Comparison of ENCODE assay signal across 1 cellular context in the genomic region with DNA sequence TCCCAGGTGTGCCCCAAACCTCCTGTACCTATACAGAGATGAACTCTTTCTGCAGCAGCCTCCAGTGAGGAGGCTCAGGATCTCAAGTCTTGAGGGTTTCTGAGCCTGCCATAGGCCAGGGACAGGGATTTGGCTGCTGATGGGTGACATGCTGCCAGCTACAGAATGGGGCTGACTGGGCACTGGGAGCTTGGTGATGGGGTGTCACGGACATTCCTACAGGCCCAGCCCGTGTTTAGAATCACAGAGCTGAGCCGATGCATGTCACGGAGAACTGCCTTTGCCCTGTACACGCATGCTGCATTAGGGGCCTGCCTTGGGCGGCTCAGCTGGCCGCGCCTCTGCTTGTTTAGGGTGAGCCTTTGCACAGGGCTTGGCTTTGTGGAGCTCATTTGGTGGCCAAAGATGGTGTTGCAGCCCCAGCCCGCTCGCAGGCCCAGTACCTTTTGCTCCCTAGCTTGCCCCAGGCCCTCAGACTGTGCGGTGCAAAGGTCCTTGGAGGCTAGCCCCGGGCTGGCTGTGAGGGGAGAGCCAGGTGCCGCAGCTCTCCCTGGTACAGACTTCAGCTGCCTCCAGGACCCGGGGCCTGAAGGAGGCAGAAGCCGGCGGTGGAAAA.
TF ChIP-seq lines count a peak whose summit lies in the region.

No MANE protein-coding gene starts in this region.

TF ChIP-seq in HepG2, 621 proteins besides CTCF, POLR2A, EP300 and RAD21 (continued from another document):
- TF ChIP-seq XBP1 (CRISPR knock-in tag; IDR thresholded peaks at IDR 0.05): no peak
- peak; percentile 34; the same call in 1 of the 2 replicates for TF ChIP-seq HNF4A (CRISPR knock-in tag; IDR thresholded peaks at IDR 0.05)
- peak; percentile 60 for TF ChIP-seq AGO2 (optimal IDR thresholded peaks at IDR 0.05; ENCODE audit: low read depth, low read length)
